30 cellular contexts compared by ENCODE assay signal in genomic region chr5:150797384-150797783, GRCh38. TPM values are rescaled to one million over a fixed set of nuclear protein-coding genes. Genes with fewer than 3 reads are reported as not detected.
"Had no signal": no experiment of that assay in that cellular context is flagged by ENCODE, and none has a peak within 500 bp of the region (broad histone marks: within the 10 kb centered on the region; RNA-seq: fewer than 3 reads in every experiment).

No MANE protein-coding gene starts in this region.

- H3K36me3 Mint-ChIP-seq: memory B cell; natural killer cell; stimulated activated effector memory CD8-positive, alpha-beta T cell treated with anti-CD3 and anti-CD28 coated beads, Interleukin-12 subunit alpha, Interleukin-12 subunit beta, amount 100 ng/mL, for 72 hours had no signal

- H3K27ac Mint-ChIP-seq: memory B cell; natural killer cell; stimulated activated effector memory CD8-positive, alpha-beta T cell treated with anti-CD3 and anti-CD28 coated beads, Interleukin-12 subunit alpha, Interleukin-12 subunit beta, amount 100 ng/mL, for 72 hours had no signal

- H3K9me3 Mint-ChIP-seq: memory B cell; natural killer cell; stimulated activated effector memory CD8-positive, alpha-beta T cell treated with anti-CD3 and anti-CD28 coated beads, Interleukin-12 subunit alpha, Interleukin-12 subunit beta, amount 100 ng/mL, for 72 hours had no signal

- H3K4me3 Mint-ChIP-seq: memory B cell; natural killer cell; stimulated activated effector memory CD8-positive, alpha-beta T cell treated with anti-CD3 and anti-CD28 coated beads, Interleukin-12 subunit alpha, Interleukin-12 subunit beta, amount 100 ng/mL, for 72 hours had no signal

- ATAC-seq: foreskin keratinocyte; gastroesophageal sphincter; heart left ventricle; left lobe of liver; natural killer cell; psoas muscle; right cardiac atrium; stimulated activated effector memory CD8-positive, alpha-beta T cell treated with anti-CD3 and anti-CD28 coated beads, Interleukin-12 subunit alpha, Interleukin-12 subunit beta, amount 100 ng/mL, for 72 hours; upper lobe of right lung had no signal

- DNase-seq: dermis blood vessel endothelial cell; effector memory CD4-positive, alpha-beta T cell; foreskin keratinocyte; heart left ventricle; kidney; natural killer cell; occipital lobe; ovary; posterior cingulate gyrus; psoas muscle; right cardiac atrium; sigmoid colon; stimulated activated CD4-positive, alpha-beta T cell treated with anti-CD3 and anti-CD28 coated beads, Interleukin-2, amount 100 ng/mL, for 24 hours; stimulated activated CD4-positive, alpha-beta T cell treated with anti-CD3 and anti-CD28 coated beads, Interleukin-4, amount 100 ng/mL, for 24 hours; stimulated activated naive CD4-positive, alpha-beta T cell treated with Interleukin-2 at 50 U/mL for 16 hours; transverse colon; upper lobe of right lung; uterus had no signal

- H3K4me1 Mint-ChIP-seq: memory B cell; natural killer cell; stimulated activated effector memory CD8-positive, alpha-beta T cell treated with anti-CD3 and anti-CD28 coated beads, Interleukin-12 subunit alpha, Interleukin-12 subunit beta, amount 100 ng/mL, for 72 hours had no signal

RNA-seq across cellular contexts. Expression of gene IRGM, which starts 48.9 kb away (rescaled TPM):
- total RNA-seq: dermis blood vessel endothelial cell, endothelial cell of umbilical vein, epithelial cell of proximal tubule, esophagus muscularis mucosa, foreskin keratinocyte, gastroesophageal sphincter, heart left ventricle, hepatocyte, left lobe of liver, lung, occipital lobe, ovary, psoas muscle, renal cortical epithelial cell, right cardiac atrium, sigmoid colon, skeletal muscle tissue, thoracic aorta, upper lobe of right lung had no signal
